In genomic region chr9:105515811-105516413, GRCh38 we compare ENCODE assay signal across 1 cellular context.
TF ChIP-seq lines count a peak whose summit lies in the region.

No MANE protein-coding gene starts in this region.

TF ChIP-seq in GM23338, 12 proteins besides CTCF, POLR2A, EP300 and RAD21 (continued from another document):
- TF ChIP-seq ZNF114 (CRISPR knock-in tag; IDR thresholded peaks at IDR 0.05) (no peak), ZNF462 (CRISPR knock-in tag; IDR thresholded peaks at IDR 0.05) (no peak), STAT1 (IDR thresholded peaks at IDR 0.05; ENCODE audit: unreplicated experiment) (no peak), EZH2phosphoT487 (IDR thresholded peaks at IDR 0.05; ENCODE audit: unreplicated experiment) (no peak), ZNF331 (CRISPR knock-in tag; IDR thresholded peaks at IDR 0.05; ENCODE audit: low read depth) (no peak), NANOG (IDR thresholded peaks at IDR 0.05; ENCODE audit: borderline replicate concordance) (no peak), JUNB (IDR thresholded peaks at IDR 0.05; ENCODE audit: unreplicated experiment) (no peak)
